Comparison of ENCODE assay signal across 28 cellular contexts in the genomic region with DNA sequence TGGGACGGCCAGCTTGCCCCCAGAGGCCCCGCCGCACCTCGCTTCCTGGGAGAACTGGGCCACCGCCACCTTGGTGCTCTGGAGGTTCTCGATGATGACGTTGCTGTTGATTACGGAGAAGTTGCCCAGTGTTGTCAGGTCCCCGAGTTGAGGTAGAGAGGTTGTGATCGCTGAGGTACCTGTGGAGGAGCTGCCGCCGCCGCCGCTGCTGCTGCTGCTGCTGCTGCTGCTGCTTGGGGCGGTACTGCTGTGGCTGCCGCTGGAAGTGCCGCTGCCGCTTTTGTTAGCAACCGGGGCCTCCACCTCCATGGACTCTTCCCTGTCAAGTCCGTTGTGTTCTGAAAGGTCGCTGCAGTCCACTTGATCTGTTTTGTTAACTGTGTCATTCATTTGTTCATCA. TPM values are rescaled to one million over a fixed set of nuclear protein-coding genes. Genes with fewer than 3 reads are reported as not detected.
"Had no signal": no experiment of that assay in that cellular context is flagged by ENCODE, and none has a peak within 500 bp of the region (broad histone marks: within the 10 kb centered on the region; RNA-seq: fewer than 3 reads in every experiment).

No MANE protein-coding gene starts in this region.

- ATAC-seq: heart right ventricle; left colon; left ventricle myocardium superior; lower lobe of right lung; naive thymus-derived CD8-positive, alpha-beta T cell; sciatic nerve; stimulated activated memory B cell treated with anti-CD40 and anti-IgM and Interleukin-4, amounts not matched to agents 10 μg/mL and 1 μg/mL and 100 μg/mL, for 72 hours; stimulated activated naive CD8-positive, alpha-beta T cell treated with anti-CD3 and anti-CD28 coated beads, Interleukin-15, Interleukin-2, amounts not matched to agents 100 U/mL and 50 U/mL, for 24 hours had no signal

- H3K36me3 Mint-ChIP-seq: naive thymus-derived CD8-positive, alpha-beta T cell; stimulated activated memory B cell treated with anti-CD40 and anti-IgM and Interleukin-4, amounts not matched to agents 10 μg/mL and 1 μg/mL and 100 μg/mL, for 72 hours had no signal

- H3K4me1 Mint-ChIP-seq: naive thymus-derived CD8-positive, alpha-beta T cell; stimulated activated memory B cell treated with anti-CD40 and anti-IgM and Interleukin-4, amounts not matched to agents 10 μg/mL and 1 μg/mL and 100 μg/mL, for 72 hours had no signal

- FAIRE-seq: colon, islet of Langerhans had no signal

- H3K27ac ChIP-seq: epithelial cell of prostate, esophagus muscularis mucosa, heart right ventricle, lower lobe of right lung, parathyroid adenoma, thoracic aorta had no signal

- H3K4me1 ChIP-seq: esophagus muscularis mucosa, heart right ventricle, lower lobe of right lung, parathyroid adenoma had no signal

- H3K79me2 ChIP-seq: parathyroid adenoma had no signal

- H3K9me3 ChIP-seq: esophagus muscularis mucosa, heart right ventricle, lower lobe of right lung, thoracic aorta, vagina had no signal

- H3K4me2 ChIP-seq: smooth muscle cell had no signal

- H2AFZ ChIP-seq: parathyroid adenoma had no signal

- H3K9me3 Mint-ChIP-seq: dendritic cell treated with granulocyte-macrophage colony-stimulating factor and Interleukin-4, amounts not matched to agents 40 ng/mL and 50 ng/mL, for 4 days had no signal

- H3K9ac ChIP-seq: parathyroid adenoma had no signal

- H3K36me3 ChIP-seq: esophagus muscularis mucosa, heart right ventricle, lower lobe of right lung, thoracic aorta had no signal

- H3K27ac Mint-ChIP-seq: dendritic cell treated with granulocyte-macrophage colony-stimulating factor and Interleukin-4, amounts not matched to agents 40 ng/mL and 50 ng/mL, for 4 days; endodermal cell; naive thymus-derived CD8-positive, alpha-beta T cell; progenitor cell of endocrine pancreas; stimulated activated memory B cell treated with anti-CD40 and anti-IgM and Interleukin-4, amounts not matched to agents 10 μg/mL and 1 μg/mL and 100 μg/mL, for 72 hours had no signal

- DNase-seq: effector CD8-positive, alpha-beta T cell; endodermal cell; foreskin melanocyte; glutamatergic neuron; heart right ventricle; hippocampal formation; left colon; left ventricle myocardium superior; lower lobe of right lung; naive thymus-derived CD8-positive, alpha-beta T cell; stimulated activated CD4-positive, alpha-beta T cell treated with anti-CD3 and anti-CD28 coated beads, Interleukin-12 subunit alpha, Interleukin-12 subunit beta, amount 100 ng/mL, for 4 hours; stimulated activated CD4-positive, alpha-beta T cell treated with anti-CD3 and anti-CD28 coated beads, Interleukin-1b, Interleukin-23, amount 100 ng/mL, for 48 hours; stimulated activated CD4-positive, alpha-beta T cell treated with anti-CD3 and anti-CD28 coated beads, Interleukin-4, amount 100 ng/mL, for 1 hour; stimulated activated naive CD8-positive, alpha-beta T cell treated with anti-CD3 and anti-CD28 coated beads, Interleukin-15, Interleukin-2, amounts not matched to agents 100 U/mL and 50 U/mL, for 24 hours; trophoblast cell had no signal

- H3K4me3 ChIP-seq: esophagus muscularis mucosa, heart right ventricle, lower lobe of right lung, smooth muscle cell, thoracic aorta, vagina had no signal

- H3K27me3 ChIP-seq: vagina had no signal

- H3K4me3 Mint-ChIP-seq: dendritic cell treated with granulocyte-macrophage colony-stimulating factor and Interleukin-4, amounts not matched to agents 40 ng/mL and 50 ng/mL, for 4 days; endodermal cell; naive thymus-derived CD8-positive, alpha-beta T cell; stimulated activated memory B cell treated with anti-CD40 and anti-IgM and Interleukin-4, amounts not matched to agents 10 μg/mL and 1 μg/mL and 100 μg/mL, for 72 hours had no signal

RNA-seq across cellular contexts. Expression of gene SALL1, which starts 9.5 kb away (rescaled TPM):
- total RNA-seq: esophagus muscularis mucosa; left ventricle myocardium superior; lower lobe of right lung; myocyte; naive thymus-derived CD8-positive, alpha-beta T cell; thoracic aorta had no signal
- polyA plus RNA-seq: naive thymus-derived CD8-positive, alpha-beta T cell had no signal
